ENCODE assay signal across 8 cellular contexts in genomic region chr2:239035361-239035814, GRCh38.
DNase-seq lines count a peak whose midpoint lies in the region; ATAC-seq and TF ChIP-seq lines count a peak whose summit lies in the region.

No MANE protein-coding gene starts in this region.

- ATAC-seq in activated CD8-positive, alpha-beta T cell treated with anti-CD3 and anti-CD28 coated beads, Interleukin-2, amount 10 ng/mL, durations not matched to agents 7 days and 5 days = peak; percentile 89
- ATAC-seq in HG02678 (IDR thresholded peaks at IDR 0.05; ENCODE audit: unreplicated experiment) = no peak
- no peak for ATAC-seq in HG03108 (IDR thresholded peaks at IDR 0.05; ENCODE audit: unreplicated experiment)

- no peak overlapping the region for H3K4me3 Mint-ChIP-seq in activated CD8-positive, alpha-beta T cell treated with anti-CD3 and anti-CD28 coated beads, Interleukin-2, amount 10 ng/mL, durations not matched to agents 7 days and 5 days

- H3K27me3 Mint-ChIP-seq in activated CD8-positive, alpha-beta T cell treated with anti-CD3 and anti-CD28 coated beads, Interleukin-2, amount 10 ng/mL, durations not matched to agents 7 days and 5 days (ENCODE audit: low read depth) = peaks cover 22% of the 10 kb centered on the region

- H3K27ac Mint-ChIP-seq in activated CD8-positive, alpha-beta T cell treated with anti-CD3 and anti-CD28 coated beads, Interleukin-2, amount 10 ng/mL, durations not matched to agents 7 days and 5 days = no peak overlapping the region

- H3K4me3 ChIP-seq in KMS-11 (IDR thresholded peaks at IDR 0.05; ENCODE audit: insufficient read depth, low read depth, low read length) = no peak overlapping the region

- POLR2A ChIA-PET in activated CD8-positive, alpha-beta T cell treated with anti-CD3 and anti-CD28 coated beads, Interleukin-2, amount 10 ng/mL, durations not matched to agents 7 days and 5 days (lab: Charles Lee) = no interaction called here

- DNase-seq in GM03348 (ENCODE audit: low spot score) (peak; percentile 96), mucosa of gallbladder (ENCODE audit: low spot score) (peak; percentile 32)
- DNase-seq in activated CD8-positive, alpha-beta T cell treated with anti-CD3 and anti-CD28 coated beads, Interleukin-2, amount 10 ng/mL, durations not matched to agents 7 days and 5 days = peak; percentile 74
- peak; percentile 55 for DNase-seq in effector CD8-positive, alpha-beta T cell (lab: John Stamatoyannopoulos, UW)
- DNase-seq in stimulated activated CD8-positive, alpha-beta memory T cell treated with anti-CD3 and anti-CD28 coated beads, Interleukin-7, amount 100 ng/mL, for 24 hours (ENCODE audit: low read depth) = peak; percentile 51

- no peaks in the 10 kb centered on the region for H3K36me3 ChIP-seq in KMS-11 (ENCODE audit: insufficient read depth)

- H3K27ac ChIP-seq in KMS-11 = no peak overlapping the region

- no peaks in the 10 kb centered on the region for H4K20me1 ChIP-seq in KMS-11 (ENCODE audit: insufficient read depth)

- H3K4me1 ChIP-seq in KMS-11 (ENCODE audit: low read depth, poor library complexity, severe bottlenecking) = no peaks in the 10 kb centered on the region

- H3K27me3 ChIP-seq in KMS-11 (ENCODE audit: insufficient read depth, low read depth) = no peaks in the 10 kb centered on the region

- no peak overlapping the region for H3K9ac ChIP-seq in KMS-11

- peak; percentile 60 for TF ChIP-seq CTCF in KMS-11 (conservative IDR thresholded peaks at IDR 0.05; ENCODE audit: low read depth, low read length)

- no peaks in the 10 kb centered on the region for H3K36me3 Mint-ChIP-seq in activated CD8-positive, alpha-beta T cell treated with anti-CD3 and anti-CD28 coated beads, Interleukin-2, amount 10 ng/mL, durations not matched to agents 7 days and 5 days (ENCODE audit: low read depth)

- H3K4me1 Mint-ChIP-seq in activated CD8-positive, alpha-beta T cell treated with anti-CD3 and anti-CD28 coated beads, Interleukin-2, amount 10 ng/mL, durations not matched to agents 7 days and 5 days (ENCODE audit: low read depth) = no peaks in the 10 kb centered on the region

- no peaks in the 10 kb centered on the region for H3K9me3 Mint-ChIP-seq in activated CD8-positive, alpha-beta T cell treated with anti-CD3 and anti-CD28 coated beads, Interleukin-2, amount 10 ng/mL, durations not matched to agents 7 days and 5 days (ENCODE audit: insufficient read depth)

- no peak overlapping the region for H3K4me2 ChIP-seq in KMS-11

- CTCF ChIA-PET in activated CD8-positive, alpha-beta T cell treated with anti-CD3 and anti-CD28 coated beads, Interleukin-2, amount 10 ng/mL, durations not matched to agents 7 days and 5 days (lab: Charles Lee) = no interaction called here

- no peaks in the 10 kb centered on the region for H3K79me2 ChIP-seq in KMS-11 (ENCODE audit: insufficient read depth, low read depth)

- no peak overlapping the region for H2AFZ ChIP-seq in KMS-11 (ENCODE audit: low read depth)

Comparison
In these comparisons a context has a peak if more than half of its experiments do, and no peak if none do; other contexts are left out.
1. DNase-seq: peak in every context shown above with its lines; median percentile 96 in GM03348; 74 in activated CD8-positive, alpha-beta T cell treated with anti-CD3 and anti-CD28 coated beads, Interleukin-2, amount 10 ng/mL, durations not matched to agents 7 days and 5 days; 55 in effector CD8-positive, alpha-beta T cell; 51 in stimulated activated CD8-positive, alpha-beta memory T cell treated with anti-CD3 and anti-CD28 coated beads, Interleukin-7, amount 100 ng/mL, for 24 hours; 32 in mucosa of gallbladder.